21 cellular contexts compared by ENCODE assay signal in the genomic region with DNA sequence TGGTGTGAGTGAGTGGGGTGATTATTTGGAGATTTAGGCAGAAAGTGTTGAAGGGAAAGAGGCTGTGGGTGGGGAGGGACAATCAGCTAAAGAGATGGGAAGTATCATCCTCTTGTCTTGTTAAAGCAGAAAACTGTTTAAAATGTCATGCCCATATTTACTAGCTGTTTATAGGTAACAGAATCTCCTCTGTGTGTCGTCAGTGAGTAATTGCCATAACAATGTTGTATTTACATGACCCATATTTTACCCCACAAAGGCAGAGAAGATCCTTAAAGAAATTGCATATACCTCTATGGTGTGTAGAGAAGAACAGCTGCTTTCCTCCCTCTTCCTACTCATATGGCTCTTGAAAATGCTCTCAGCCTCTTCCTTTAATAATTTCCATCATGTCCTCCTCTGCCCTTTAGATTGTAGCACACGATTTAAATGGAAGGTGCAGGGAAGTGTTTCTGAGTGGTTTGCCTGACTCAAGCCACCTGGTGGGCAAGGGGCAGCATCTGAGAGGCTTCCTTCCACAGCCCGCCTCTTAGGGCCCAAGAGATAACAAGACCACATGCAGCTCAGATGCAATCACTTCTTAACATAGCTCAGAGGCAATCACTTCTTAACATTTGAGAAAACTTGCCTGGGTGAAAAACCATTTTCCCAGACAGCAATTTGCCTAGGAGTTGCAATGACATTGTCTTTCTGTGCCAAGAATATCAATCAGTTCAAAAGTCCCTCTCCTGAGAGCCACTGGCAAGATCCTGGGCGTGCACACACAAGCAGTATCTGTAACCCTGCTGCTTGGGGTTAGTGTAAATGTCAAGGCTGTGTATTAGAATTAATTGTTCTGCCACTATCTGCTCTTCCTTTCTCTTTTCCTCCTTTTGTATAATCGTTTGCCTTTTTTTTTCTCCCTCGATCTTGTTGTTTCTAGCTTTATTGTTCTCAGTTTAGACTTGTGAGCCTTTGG. TPM values are rescaled to one million over a fixed set of nuclear protein-coding genes. Genes with fewer than 3 reads are reported as not detected.
DNase-seq lines count a peak whose midpoint lies in the region; ATAC-seq and TF ChIP-seq lines count a peak whose summit lies in the region.
"Had no signal": no experiment of that assay in that cellular context is flagged by ENCODE, and none has a peak within 500 bp of the region (broad histone marks: within the 10 kb centered on the region; RNA-seq: fewer than 3 reads in every experiment).

No MANE protein-coding gene starts in this region.

- H3K4me1 ChIP-seq in colonic mucosa (peaks cover 3% of the 10 kb centered on the region), mesenchymal stem cell (ENCODE audit: control insufficient read depth, insufficient read depth, low read depth, low read length) (peaks cover 2% of the 10 kb centered on the region)
- H3K4me1 ChIP-seq: esophagus squamous epithelium had no signal

- H2AFZ ChIP-seq in mesenchymal stem cell (ENCODE audit: low read depth, low read length): no peak overlapping the region

- no peaks in the 10 kb centered on the region for H3K27me3 ChIP-seq in colonic mucosa
- no peaks in the 10 kb centered on the region for H3K27me3 ChIP-seq in mesenchymal stem cell (ENCODE audit: control insufficient read depth in 1 of 2, insufficient read depth in 1 of 2, low read length in 2 of 2)
- H3K27me3 ChIP-seq: esophagus squamous epithelium, sigmoid colon had no signal

- ATAC-seq in HG03095 (IDR thresholded peaks at IDR 0.05; ENCODE audit: unreplicated experiment) (no peak), GM21619 (IDR thresholded peaks at IDR 0.05; ENCODE audit: unreplicated experiment) (no peak)
- ATAC-seq: heart right ventricle, Panc1 had no signal

- H4K91ac ChIP-seq in mesenchymal stem cell (ENCODE audit: low read length): no peak overlapping the region

- TF ChIP-seq CTCF in LNCaP clone FGC (IDR thresholded peaks at IDR 0.05; ENCODE audit: control insufficient read depth, extremely low read depth, insufficient read depth) (0 out of 2 replicates have a peak, but pooled peaks have one; percentile 8), colonic mucosa (IDR thresholded peaks at IDR 0.05) (no peak)

- H3K18ac ChIP-seq in mesenchymal stem cell (ENCODE audit: low read depth in 1 of 2, low read length in 2 of 2): no peak overlapping the region

- peak; percentile 16 for DNase-seq in ELF-1 (ENCODE audit: low read depth, low spot score)
- peak; percentile 10 for DNase-seq in LNCaP clone FGC (ENCODE audit: low read depth)
- no peak for DNase-seq in colonic mucosa
- DNase-seq in mesenchymal stem cell: peak; percentile 5
- no peak for DNase-seq in COLO668 (lab: John Stamatoyannopoulos, UW; ENCODE audit: unreplicated experiment)
- DNase-seq in medulla oblongata (ENCODE audit: extremely low spot score): no peak
- DNase-seq: activated CD4-positive, alpha-beta T cell treated with anti-CD3 and anti-CD28 coated beads, Interleukin-2, amount 10 ng/mL, durations not matched to agents 24 days and 14 days; activated CD8-positive, alpha-beta memory T cell treated with anti-CD3 and anti-CD28 coated beads, Interleukin-2, amount 50 U/mL, for 48 hours; activated naive CD4-positive, alpha-beta T cell treated with anti-CD3 and anti-CD28 coated beads for 36 hours; CD8-positive, alpha-beta memory T cell; esophagus squamous epithelium; heart right ventricle; MV-4-11; NCI-H2107; sigmoid colon; stimulated activated CD4-positive, alpha-beta T cell treated with anti-CD3 and anti-CD28 coated beads, Interleukin-4, amount 100 ng/mL, for 1 hour; stimulated activated CD8-positive, alpha-beta memory T cell treated with anti-CD3 and anti-CD28 coated beads, Interleukin-4, amount 100 ng/mL, for 48 hours had no signal

- no peak overlapping the region for H3K9ac ChIP-seq in colonic mucosa (ENCODE audit: low read depth in 2 of 2, low read length in 2 of 2)
- no peak overlapping the region for H3K9ac ChIP-seq in mesenchymal stem cell (ENCODE audit: low read length)

- no peak overlapping the region for H3K14ac ChIP-seq in mesenchymal stem cell (ENCODE audit: low read length in 2 of 2)

- H2BK120ac ChIP-seq in mesenchymal stem cell (ENCODE audit: low read depth, low read length): no peak overlapping the region

- no peak overlapping the region for H4K8ac ChIP-seq in mesenchymal stem cell (ENCODE audit: low read length)

- H3K27ac ChIP-seq in colonic mucosa (peak overlapping the region; percentile 15), mesenchymal stem cell (ENCODE audit: low read length, poor library complexity, severe bottlenecking) (no peak overlapping the region)
- H3K27ac ChIP-seq: esophagus squamous epithelium, heart right ventricle had no signal

- no peak overlapping the region for H3K23ac ChIP-seq in mesenchymal stem cell (ENCODE audit: low read length in 2 of 2)

- WGBS in mesenchymal stem cell: 88% methylated on average over 2 of the region's 6 CpGs

- intact Hi-C loops in colonic mucosa (cut with DNase I): no loop called here

- H3K36me3 ChIP-seq in colonic mucosa: no peaks in the 10 kb centered on the region
- H3K36me3 ChIP-seq in mesenchymal stem cell (ENCODE audit: control insufficient read depth in 1 of 2, insufficient read depth in 2 of 2, low read depth in 1 of 2, low read length in 2 of 2): no peaks in the 10 kb centered on the region
- H3K36me3 ChIP-seq: esophagus squamous epithelium, heart right ventricle, sigmoid colon had no signal

- H3K79me1 ChIP-seq in mesenchymal stem cell (replicated peaks; ENCODE audit: low read length, poor library complexity, severe bottlenecking): no peaks in the 10 kb centered on the region

- no peak overlapping the region for H2BK12ac ChIP-seq in mesenchymal stem cell (ENCODE audit: low read length in 2 of 2)

- no peak overlapping the region for H2BK5ac ChIP-seq in mesenchymal stem cell (ENCODE audit: low read depth, low read length, poor library complexity, severe bottlenecking)

- no peak overlapping the region for H2BK15ac ChIP-seq in mesenchymal stem cell (ENCODE audit: low read depth, poor library complexity, severe bottlenecking)

- H3K4me3 ChIP-seq in LNCaP clone FGC (ENCODE audit: low read depth, low read length): no peak overlapping the region
- H3K4me3 ChIP-seq in colonic mucosa: no peak overlapping the region
- H3K4me3 ChIP-seq in mesenchymal stem cell (ENCODE audit: insufficient read depth in 1 of 2, low read depth in 1 of 2, low read length in 2 of 2): no peak overlapping the region
- H3K4me3 ChIP-seq: esophagus squamous epithelium, heart right ventricle, sigmoid colon had no signal

- H3K9me3 ChIP-seq in colonic mucosa (no peaks in the 10 kb centered on the region), mesenchymal stem cell (ENCODE audit: control insufficient read depth, low read length) (no peaks in the 10 kb centered on the region)
- H3K9me3 ChIP-seq: esophagus squamous epithelium, heart right ventricle, sigmoid colon had no signal

- no peak overlapping the region for H3K4ac ChIP-seq in mesenchymal stem cell (ENCODE audit: low read depth in 1 of 2, low read length in 2 of 2)

- H2AK5ac ChIP-seq in mesenchymal stem cell (ENCODE audit: low read length, severe bottlenecking): no peak overlapping the region

- no peak overlapping the region for H3K4me2 ChIP-seq in mesenchymal stem cell (ENCODE audit: low read length, poor library complexity, severe bottlenecking)

RNA-seq across cellular contexts. Expression of a gene that starts 44.1 kb away (rescaled TPM):
- total RNA-seq in colonic mucosa: 10 to 100 TPM in 1 of 2 donors, 1 to 10 TPM in 1; 9.5 to 16.2 TPM
- polyA plus RNA-seq in mesenchymal stem cell (2013, experiment 1 of 2): 3.7 TPM
- polyA plus RNA-seq in mesenchymal stem cell (2013, experiment 2 of 2): 3.2 TPM
- polyA plus RNA-seq: CD8-positive, alpha-beta memory T cell; IgD-negative memory B cell had no signal

Comparison
In these comparisons a context has a peak if more than half of its experiments do, and no peak if none do; other contexts are left out.
1. DNase-seq: peak in ELF-1 (single experiment), LNCaP clone FGC (single experiment) and mesenchymal stem cell (single experiment); none in colonic mucosa (single experiment), COLO668 (single experiment) and medulla oblongata (single experiment).